In the genomic region with DNA sequence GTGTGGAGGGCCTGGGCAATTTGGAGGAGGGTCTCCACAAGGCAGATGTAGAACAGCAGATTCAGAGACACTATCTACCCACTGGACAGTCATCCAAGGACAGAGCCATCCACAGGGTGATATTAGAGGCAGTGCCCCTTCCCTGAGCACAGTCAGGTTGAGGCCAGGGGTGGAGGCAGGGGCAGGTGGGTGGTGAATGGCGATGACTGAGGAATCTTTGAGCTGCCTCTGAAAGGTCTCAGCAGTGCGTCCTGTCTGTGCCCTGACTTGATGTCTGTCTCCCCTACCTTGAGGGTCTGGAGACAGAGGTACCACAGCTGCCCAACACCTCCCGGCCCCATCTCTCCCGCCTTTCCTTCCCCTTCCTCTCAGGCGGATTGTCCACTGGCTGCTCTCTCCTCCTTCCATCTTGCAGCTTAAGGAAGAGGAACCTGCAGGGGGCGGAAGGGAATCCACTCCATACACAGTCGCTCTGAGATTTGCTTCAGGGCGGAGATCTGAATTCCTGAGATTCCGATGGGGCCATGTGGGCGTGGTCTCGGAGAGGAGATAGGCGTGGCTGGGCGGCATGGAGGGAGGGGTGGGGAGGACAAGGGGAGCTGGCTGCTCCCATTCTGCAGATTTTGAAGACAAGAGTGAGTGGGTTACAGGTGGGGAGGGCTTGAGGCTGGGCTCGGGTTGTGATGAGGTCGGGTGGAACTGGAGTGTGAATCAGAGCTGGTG, we compare ENCODE assay signal across 1 cellular context.
A peak's percentile ranks its signal among the peaks of the same experiment; 100 is the strongest.
TF ChIP-seq lines count a peak whose summit lies in the region.

No MANE protein-coding gene starts in this region.

TF ChIP-seq in H1, 55 proteins besides CTCF, POLR2A, EP300 and RAD21:
- TF ChIP-seq KDM5A (IDR thresholded peaks at IDR 0.05; ENCODE audit: low read length), result no peak
- 0 out of 2 replicates have a peak, but pooled peaks have one; percentile 32 for TF ChIP-seq POLR2AphosphoS5 (IDR thresholded peaks at IDR 0.05; ENCODE audit: low read depth, low read length)
- TF ChIP-seq, protein P1, sequence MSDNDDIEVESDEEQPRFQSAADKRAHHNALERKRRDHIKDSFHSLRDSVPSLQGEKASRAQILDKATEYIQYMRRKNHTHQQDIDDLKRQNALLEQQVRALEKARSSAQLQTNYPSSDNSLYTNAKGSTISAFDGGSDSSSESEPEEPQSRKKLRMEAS (IDR thresholded peaks at IDR 0.05), result peak; percentile 15; the same call in 1 of the 2 replicates
- peak; percentile 74; the same call in 1 of the 2 replicates for TF ChIP-seq RBBP5 (IDR thresholded peaks at IDR 0.05; ENCODE audit: borderline replicate concordance, low read depth, low read length)
- TF ChIP-seq HDAC2 (IDR thresholded peaks at IDR 0.05; ENCODE audit: borderline replicate concordance in 1 of 2, low read depth in 2 of 2, low read length in 2 of 2), result no peak
- 0 out of 2 replicates have a peak, but pooled peaks have one; percentile 60 for TF ChIP-seq SP1 (IDR thresholded peaks at IDR 0.05; ENCODE audit: low read depth, low read length)
- TF ChIP-seq TBP (IDR thresholded peaks at IDR 0.05; ENCODE audit: low read depth, low read length), result no peak
- 0 out of 2 replicates have a peak, but pooled peaks have one; percentile 40 for TF ChIP-seq TAF1 (IDR thresholded peaks at IDR 0.05; ENCODE audit: low read depth, low read length)
- TF ChIP-seq TEAD4 (IDR thresholded peaks at IDR 0.05; ENCODE audit: low read depth, low read length), result peak; percentile 98
- TF ChIP-seq YY1 (IDR thresholded peaks at IDR 0.05; ENCODE audit: low read depth, low read length), result peak; percentile 83
- TF ChIP-seq GTF2F1 (IDR thresholded peaks at IDR 0.05; ENCODE audit: borderline replicate concordance, low read depth, low read length), result no peak
- TF ChIP-seq KDM1A (IDR thresholded peaks at IDR 0.05; ENCODE audit: borderline replicate concordance, low read length), result 0 out of 2 replicates have a peak, but pooled peaks have one; percentile 93
- TF ChIP-seq ASH2L (IDR thresholded peaks at IDR 0.05; ENCODE audit: low read length), result peak; percentile 18
- no peak for TF ChIP-seq BCL11A (IDR thresholded peaks at IDR 0.05; ENCODE audit: low read depth in 2 of 2, low read length in 2 of 2)
- TF ChIP-seq JUND (IDR thresholded peaks at IDR 0.05; ENCODE audit: low read length), result no peak
- TF ChIP-seq SIRT6 (IDR thresholded peaks at IDR 0.05; ENCODE audit: low read length), result no peak
